3 cellular contexts compared by ENCODE assay signal in the genomic region with DNA sequence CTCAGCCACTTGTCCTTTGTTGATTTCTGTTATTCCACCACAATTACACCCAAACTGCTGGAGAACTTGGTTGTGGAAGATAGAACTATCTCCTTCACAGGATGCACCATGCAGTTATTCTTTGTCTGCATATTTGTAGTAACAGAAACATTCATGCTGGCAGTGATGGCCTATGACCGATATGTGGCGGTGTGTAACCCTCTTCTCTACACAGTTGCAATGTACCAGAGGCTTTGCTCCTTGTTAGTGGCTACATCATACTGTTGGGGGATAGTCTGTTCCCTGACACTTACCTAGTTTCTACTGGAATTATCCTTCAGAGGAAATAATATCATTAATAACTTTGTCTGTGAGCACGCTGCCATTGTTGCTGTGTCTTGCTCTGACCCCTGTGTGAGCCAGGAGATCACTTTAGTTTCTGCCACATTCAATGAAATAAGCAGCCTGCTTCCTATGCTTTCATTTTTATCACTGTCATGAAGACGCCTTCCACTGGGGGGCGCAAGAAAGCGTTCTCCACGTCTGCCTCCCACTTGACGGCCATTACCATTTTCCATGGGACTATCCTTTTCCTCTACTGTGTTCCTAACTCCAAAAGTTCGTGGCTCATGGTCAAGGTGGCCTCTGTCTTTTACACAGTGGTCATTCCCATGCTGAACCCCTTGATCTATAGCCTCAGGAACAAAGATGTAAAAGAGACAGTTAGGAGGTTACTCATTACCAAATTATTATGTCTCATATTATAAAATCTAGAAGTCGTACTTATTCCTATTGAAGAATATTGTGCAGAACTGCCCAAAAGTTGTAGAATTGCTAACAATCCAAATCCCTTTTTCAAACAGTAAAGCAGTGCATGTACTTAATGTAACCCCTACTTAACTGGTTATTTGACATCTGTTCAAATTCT.
TF ChIP-seq lines count a peak whose summit lies in the region.

No MANE protein-coding gene starts in this region.

TF ChIP-seq in SK-N-SH, 30 proteins besides CTCF, POLR2A, EP300 and RAD21 (continues in another document):
- TF ChIP-seq, protein P1, sequence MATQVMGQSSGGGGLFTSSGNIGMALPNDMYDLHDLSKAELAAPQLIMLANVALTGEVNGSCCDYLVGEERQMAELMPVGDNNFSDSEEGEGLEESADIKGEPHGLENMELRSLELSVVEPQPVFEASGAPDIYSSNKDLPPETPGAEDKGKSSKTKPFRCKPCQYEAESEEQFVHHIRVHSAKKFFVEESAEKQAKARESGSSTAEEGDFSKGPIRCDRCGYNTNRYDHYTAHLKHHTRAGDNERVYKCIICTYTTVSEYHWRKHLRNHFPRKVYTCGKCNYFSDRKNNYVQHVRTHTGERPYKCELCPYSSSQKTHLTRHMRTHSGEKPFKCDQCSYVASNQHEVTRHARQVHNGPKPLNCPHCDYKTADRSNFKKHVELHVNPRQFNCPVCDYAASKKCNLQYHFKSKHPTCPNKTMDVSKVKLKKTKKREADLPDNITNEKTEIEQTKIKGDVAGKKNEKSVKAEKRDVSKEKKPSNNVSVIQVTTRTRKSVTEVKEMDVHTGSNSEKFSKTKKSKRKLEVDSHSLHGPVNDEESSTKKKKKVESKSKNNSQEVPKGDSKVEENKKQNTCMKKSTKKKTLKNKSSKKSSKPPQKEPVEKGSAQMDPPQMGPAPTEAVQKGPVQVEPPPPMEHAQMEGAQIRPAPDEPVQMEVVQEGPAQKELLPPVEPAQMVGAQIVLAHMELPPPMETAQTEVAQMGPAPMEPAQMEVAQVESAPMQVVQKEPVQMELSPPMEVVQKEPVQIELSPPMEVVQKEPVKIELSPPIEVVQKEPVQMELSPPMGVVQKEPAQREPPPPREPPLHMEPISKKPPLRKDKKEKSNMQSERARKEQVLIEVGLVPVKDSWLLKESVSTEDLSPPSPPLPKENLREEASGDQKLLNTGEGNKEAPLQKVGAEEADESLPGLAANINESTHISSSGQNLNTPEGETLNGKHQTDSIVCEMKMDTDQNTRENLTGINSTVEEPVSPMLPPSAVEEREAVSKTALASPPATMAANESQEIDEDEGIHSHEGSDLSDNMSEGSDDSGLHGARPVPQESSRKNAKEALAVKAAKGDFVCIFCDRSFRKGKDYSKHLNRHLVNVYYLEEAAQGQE (IDR thresholded peaks at IDR 0.05; ENCODE audit: low read depth, low read length) = no peak
- no peak for TF ChIP-seq MXI1 (IDR thresholded peaks at IDR 0.05; ENCODE audit: low read depth, low read length)
- TF ChIP-seq, protein P2, sequence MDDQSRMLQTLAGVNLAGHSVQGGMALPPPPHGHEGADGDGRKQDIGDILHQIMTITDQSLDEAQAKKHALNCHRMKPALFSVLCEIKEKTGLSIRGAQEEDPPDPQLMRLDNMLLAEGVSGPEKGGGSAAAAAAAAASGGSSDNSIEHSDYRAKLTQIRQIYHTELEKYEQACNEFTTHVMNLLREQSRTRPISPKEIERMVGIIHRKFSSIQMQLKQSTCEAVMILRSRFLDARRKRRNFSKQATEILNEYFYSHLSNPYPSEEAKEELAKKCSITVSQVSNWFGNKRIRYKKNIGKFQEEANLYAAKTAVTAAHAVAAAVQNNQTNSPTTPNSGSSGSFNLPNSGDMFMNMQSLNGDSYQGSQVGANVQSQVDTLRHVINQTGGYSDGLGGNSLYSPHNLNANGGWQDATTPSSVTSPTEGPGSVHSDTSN (IDR thresholded peaks at IDR 0.05) = no peak
- no peak for TF ChIP-seq YY1 (IDR thresholded peaks at IDR 0.05; ENCODE audit: low read depth)
- no peak for TF ChIP-seq RCOR1 (IDR thresholded peaks at IDR 0.05; ENCODE audit: low read length)
- TF ChIP-seq USF2 (IDR thresholded peaks at IDR 0.05; ENCODE audit: borderline replicate concordance, low read depth, low read length) = no peak
- no peak for TF ChIP-seq MAX (IDR thresholded peaks at IDR 0.05; ENCODE audit: low read depth)
- TF ChIP-seq TCF12 (IDR thresholded peaks at IDR 0.05) = no peak
- TF ChIP-seq TEAD4 (IDR thresholded peaks at IDR 0.05; ENCODE audit: borderline replicate concordance, insufficient read depth) = no peak
- no peak for TF ChIP-seq FOXJ3 (CRISPR knock-in tag; IDR thresholded peaks at IDR 0.05)
- no peak for TF ChIP-seq ELF1 (IDR thresholded peaks at IDR 0.05)

TF ChIP-seq in SK-N-SH treated with all-trans-retinoic acid at 6 μM for 48 hours, 23 proteins besides CTCF, POLR2A, EP300 and RAD21 (continued from another document):
- TF ChIP-seq POU6F1 (CRISPR knock-in tag; IDR thresholded peaks at IDR 0.05; ENCODE audit: borderline replicate concordance, low read depth) = no peak
- TF ChIP-seq CSRNP3 (CRISPR knock-in tag; IDR thresholded peaks at IDR 0.05) = no peak
- TF ChIP-seq CREB5 (CRISPR knock-in tag; IDR thresholded peaks at IDR 0.05; ENCODE audit: low read depth) = no peak
- TF ChIP-seq GLIS3 (CRISPR knock-in tag; IDR thresholded peaks at IDR 0.05) = no peak
- TF ChIP-seq ESRRG (CRISPR knock-in tag; IDR thresholded peaks at IDR 0.05) = no peak

TF ChIP-seq in GM23338, 12 proteins besides CTCF, POLR2A, EP300 and RAD21 (continued from another document):
- TF ChIP-seq, protein P1 (IDR thresholded peaks at IDR 0.05; ENCODE audit: unreplicated experiment) = no peak
- no peak for TF ChIP-seq STAT1 (IDR thresholded peaks at IDR 0.05; ENCODE audit: unreplicated experiment)
- TF ChIP-seq, protein P3, sequence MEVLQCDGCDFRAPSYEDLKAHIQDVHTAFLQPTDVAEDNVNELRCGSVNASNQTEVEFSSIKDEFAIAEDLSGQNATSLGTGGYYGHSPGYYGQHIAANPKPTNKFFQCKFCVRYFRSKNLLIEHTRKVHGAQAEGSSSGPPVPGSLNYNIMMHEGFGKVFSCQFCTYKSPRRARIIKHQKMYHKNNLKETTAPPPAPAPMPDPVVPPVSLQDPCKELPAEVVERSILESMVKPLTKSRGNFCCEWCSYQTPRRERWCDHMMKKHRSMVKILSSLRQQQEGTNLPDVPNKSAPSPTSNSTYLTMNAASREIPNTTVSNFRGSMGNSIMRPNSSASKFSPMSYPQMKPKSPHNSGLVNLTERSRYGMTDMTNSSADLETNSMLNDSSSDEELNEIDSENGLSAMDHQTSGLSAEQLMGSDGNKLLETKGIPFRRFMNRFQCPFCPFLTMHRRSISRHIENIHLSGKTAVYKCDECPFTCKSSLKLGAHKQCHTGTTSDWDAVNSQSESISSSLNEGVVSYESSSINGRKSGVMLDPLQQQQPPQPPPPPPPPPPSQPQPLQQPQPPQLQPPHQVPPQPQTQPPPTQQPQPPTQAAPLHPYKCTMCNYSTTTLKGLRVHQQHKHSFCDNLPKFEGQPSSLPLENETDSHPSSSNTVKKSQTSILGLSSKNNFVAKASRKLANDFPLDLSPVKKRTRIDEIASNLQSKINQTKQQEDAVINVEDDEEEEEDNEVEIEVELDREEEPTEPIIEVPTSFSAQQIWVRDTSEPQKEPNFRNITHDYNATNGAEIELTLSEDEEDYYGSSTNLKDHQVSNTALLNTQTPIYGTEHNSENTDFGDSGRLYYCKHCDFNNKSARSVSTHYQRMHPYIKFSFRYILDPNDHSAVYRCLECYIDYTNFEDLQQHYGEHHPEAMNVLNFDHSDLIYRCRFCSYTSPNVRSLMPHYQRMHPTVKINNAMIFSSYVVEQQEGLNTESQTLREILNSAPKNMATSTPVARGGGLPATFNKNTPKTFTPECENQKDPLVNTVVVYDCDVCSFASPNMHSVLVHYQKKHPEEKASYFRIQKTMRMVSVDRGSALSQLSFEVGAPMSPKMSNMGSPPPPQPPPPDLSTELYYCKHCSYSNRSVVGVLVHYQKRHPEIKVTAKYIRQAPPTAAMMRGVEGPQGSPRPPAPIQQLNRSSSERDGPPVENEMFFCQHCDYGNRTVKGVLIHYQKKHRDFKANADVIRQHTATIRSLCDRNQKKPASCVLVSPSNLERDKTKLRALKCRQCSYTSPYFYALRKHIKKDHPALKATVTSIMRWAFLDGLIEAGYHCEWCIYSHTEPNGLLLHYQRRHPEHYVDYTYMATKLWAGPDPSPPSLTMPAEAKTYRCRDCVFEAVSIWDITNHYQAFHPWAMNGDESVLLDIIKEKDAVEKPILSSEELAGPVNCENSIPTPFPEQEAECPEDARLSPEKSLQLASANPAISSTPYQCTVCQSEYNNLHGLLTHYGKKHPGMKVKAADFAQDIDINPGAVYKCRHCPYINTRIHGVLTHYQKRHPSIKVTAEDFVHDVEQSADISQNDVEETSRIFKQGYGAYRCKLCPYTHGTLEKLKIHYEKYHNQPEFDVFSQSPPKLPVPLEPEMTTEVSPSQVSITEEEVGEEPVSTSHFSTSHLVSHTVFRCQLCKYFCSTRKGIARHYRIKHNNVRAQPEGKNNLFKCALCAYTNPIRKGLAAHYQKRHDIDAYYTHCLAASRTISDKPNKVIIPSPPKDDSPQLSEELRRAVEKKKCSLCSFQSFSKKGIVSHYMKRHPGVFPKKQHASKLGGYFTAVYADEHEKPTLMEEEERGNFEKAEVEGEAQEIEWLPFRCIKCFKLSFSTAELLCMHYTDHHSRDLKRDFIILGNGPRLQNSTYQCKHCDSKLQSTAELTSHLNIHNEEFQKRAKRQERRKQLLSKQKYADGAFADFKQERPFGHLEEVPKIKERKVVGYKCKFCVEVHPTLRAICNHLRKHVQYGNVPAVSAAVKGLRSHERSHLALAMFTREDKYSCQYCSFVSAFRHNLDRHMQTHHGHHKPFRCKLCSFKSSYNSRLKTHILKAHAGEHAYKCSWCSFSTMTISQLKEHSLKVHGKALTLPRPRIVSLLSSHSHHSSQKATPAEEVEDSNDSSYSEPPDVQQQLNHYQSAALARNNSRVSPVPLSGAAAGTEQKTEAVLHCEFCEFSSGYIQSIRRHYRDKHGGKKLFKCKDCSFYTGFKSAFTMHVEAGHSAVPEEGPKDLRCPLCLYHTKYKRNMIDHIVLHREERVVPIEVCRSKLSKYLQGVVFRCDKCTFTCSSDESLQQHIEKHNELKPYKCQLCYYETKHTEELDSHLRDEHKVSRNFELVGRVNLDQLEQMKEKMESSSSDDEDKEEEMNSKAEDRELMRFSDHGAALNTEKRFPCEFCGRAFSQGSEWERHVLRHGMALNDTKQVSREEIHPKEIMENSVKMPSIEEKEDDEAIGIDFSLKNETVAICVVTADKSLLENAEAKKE (CRISPR knock-in tag; IDR thresholded peaks at IDR 0.05) = no peak
- TF ChIP-seq EZH2 (IDR thresholded peaks at IDR 0.05; ENCODE audit: low read depth, unreplicated experiment) = no peak
